In genomic region chr17:61349350-61349749, GRCh38 we compare ENCODE assay signal across 14 cellular contexts. TPM values are rescaled to one million over a fixed set of nuclear protein-coding genes. Genes with fewer than 3 reads are reported as not detected.
DNase-seq lines count a peak whose midpoint lies in the region; ATAC-seq and TF ChIP-seq lines count a peak whose summit lies in the region.
"Had no signal": no experiment of that assay in that cellular context is flagged by ENCODE, and none has a peak within 500 bp of the region (broad histone marks: within the 10 kb centered on the region; RNA-seq: fewer than 3 reads in every experiment).

No MANE protein-coding gene starts in this region.

- no peaks in the 10 kb centered on the region for H3F3A ChIP-seq in SK-N-SH (replicated peaks; ENCODE audit: insufficient read depth)

- H2AFZ ChIP-seq in SK-N-SH (ENCODE audit: low read depth) (no peak overlapping the region), Karpas-422 (ENCODE audit: low read length) (no peak overlapping the region)

- no peaks in the 10 kb centered on the region for H3K9me2 ChIP-seq in SK-N-SH
- no peaks in the 10 kb centered on the region for H3K9me2 ChIP-seq in Karpas-422 (replicated peaks; ENCODE audit: insufficient read depth, low read length)

- CTCF ChIA-PET in SK-N-SH (lab: Yijun Ruan, JAX) = interaction anchor here (0.6 to 1.2 kb wide), 5 partner anchors 9 to 31 kb away, joined by 3 to 5 read pairs (median 4); no protein-coding TSS in a partner anchor

- H3K4me3 ChIP-seq in SK-N-SH (ENCODE audit: low read depth in 2 of 2, low read length in 1 of 2) (no peak overlapping the region), Karpas-422 (ENCODE audit: low read length) (no peak overlapping the region), choroid plexus epithelial cell (ENCODE audit: low read depth, low read length) (no peak overlapping the region), retinal pigment epithelial cell (ENCODE audit: low read length) (no peak overlapping the region)

- H3K9ac ChIP-seq in SK-N-SH = no peak overlapping the region
- H3K9ac ChIP-seq in Karpas-422 (ENCODE audit: low read length) = no peak overlapping the region

- H3K27ac ChIP-seq in SK-N-SH (ENCODE audit: low read depth in 2 of 2, low read length in 1 of 2) = no peak overlapping the region
- H3K27ac ChIP-seq in Karpas-422 (ENCODE audit: low read length) = no peak overlapping the region

- TF ChIP-seq EP300 in SK-N-SH (IDR thresholded peaks at IDR 0.05; ENCODE audit: borderline replicate concordance in 1 of 2, low read depth in 1 of 2, low read length in 1 of 2) = no peak

- TF ChIP-seq CTCF in SK-N-SH (IDR thresholded peaks at IDR 0.05) = peak; percentile 61
- TF ChIP-seq CTCF in choroid plexus epithelial cell (conservative IDR thresholded peaks at IDR 0.05; ENCODE audit: low read depth, low read length) = peak; percentile 64
- TF ChIP-seq CTCF in retinal pigment epithelial cell (conservative IDR thresholded peaks at IDR 0.05; ENCODE audit: low read depth, low read length) = peak; percentile 50

- H3K4me2 ChIP-seq in SK-N-SH (no peak overlapping the region), Karpas-422 (ENCODE audit: low read depth, low read length, poor library complexity, severe bottlenecking) (no peak overlapping the region)

- H4K20me1 ChIP-seq in SK-N-SH (ENCODE audit: insufficient read depth) (no peaks in the 10 kb centered on the region), Karpas-422 (ENCODE audit: insufficient read depth, low read depth, low read length) (no peaks in the 10 kb centered on the region)

- H3K9me3 ChIP-seq in SK-N-SH = no peaks in the 10 kb centered on the region
- H3K9me3 ChIP-seq in Karpas-422 (ENCODE audit: low read length) = no peaks in the 10 kb centered on the region

- H3K36me3 ChIP-seq in SK-N-SH (replicated peaks in 1 of 2; ENCODE audit: control insufficient read depth in 1 of 2, insufficient read depth in 2 of 2, low read length in 1 of 2) = no peaks in the 10 kb centered on the region
- no peaks in the 10 kb centered on the region for H3K36me3 ChIP-seq in Karpas-422 (ENCODE audit: insufficient read depth, low read length)

- POLR2A ChIA-PET in SK-N-SH (lab: Yijun Ruan, JAX) = no interaction called here

- H3K4me1 ChIP-seq in SK-N-SH (ENCODE audit: control insufficient read depth in 1 of 2, insufficient read depth in 2 of 2, low read depth in 1 of 2, low read length in 1 of 2) (peaks cover 0 to 17% of the 10 kb centered on the region in 2 experiments; a peak in 1 of 4 replicates), Karpas-422 (ENCODE audit: low read length) (no peaks in the 10 kb centered on the region)

- H3K27me3 ChIP-seq in SK-N-SH (ENCODE audit: insufficient read depth) = no peaks in the 10 kb centered on the region
- no peaks in the 10 kb centered on the region for H3K27me3 ChIP-seq in Karpas-422 (ENCODE audit: low read length)

- peak; percentile 56 for TF ChIP-seq RAD21 in SK-N-SH (IDR thresholded peaks at IDR 0.05; ENCODE audit: low read length)

- H3K79me2 ChIP-seq in SK-N-SH (ENCODE audit: insufficient read depth) = no peaks in the 10 kb centered on the region
- no peaks in the 10 kb centered on the region for H3K79me2 ChIP-seq in Karpas-422 (ENCODE audit: low read length)

- no peak; the same call in 2 of the 3 replicates for ATAC-seq in SK-N-SH treated with all-trans-retinoic acid at 6 μM for 48 hours
- no peak for ATAC-seq in HG03280 (IDR thresholded peaks at IDR 0.05; ENCODE audit: unreplicated experiment)
- ATAC-seq in GM21737 (IDR thresholded peaks at IDR 0.05; ENCODE audit: unreplicated experiment) = no peak
- ATAC-seq: left cardiac atrium had no signal

- WGBS in SK-N-SH (ENCODE audit: low lambda C conversion rate) = 88% methylated on average over 3 of the region's 3 CpGs

- DNase-seq in SK-N-SH = no peak
- peak; percentile 46 for DNase-seq in Karpas-422
- peak; percentile 46 for DNase-seq in choroid plexus epithelial cell (ENCODE audit: low read depth)
- DNase-seq in retinal pigment epithelial cell (ENCODE audit: low read depth) = no peak
- no peak for DNase-seq in NCI-H187 treated with DMSO at 0.1 percent for 48 hours (lab: John Stamatoyannopoulos, UW)
- DNase-seq: cortex of kidney; GDM1; left cardiac atrium; NCI-H1694; NK-92 treated with Interleukin-12 subunit alpha and Interleukin-12 subunit beta, amount 100 ng/mL, for 24 hours; stimulated activated CD8-positive, alpha-beta memory T cell treated with anti-CD3 and anti-CD28 coated beads, Interleukin-4, amount 100 ng/mL, for 48 hours had no signal

TF ChIP-seq in SK-N-SH, 30 proteins besides CTCF, POLR2A, EP300 and RAD21:
- TF ChIP-seq POLR2AphosphoS5 (IDR thresholded peaks at IDR 0.05; ENCODE audit: low read depth, low read length) (no peak), SMC3 (IDR thresholded peaks at IDR 0.05; ENCODE audit: low read depth, low read length) (peak; percentile 30; the same call in 1 of the 2 replicates)
TF ChIP-seq in SK-N-SH: peak in this region for 1.

TF ChIP-seq in SK-N-SH treated with all-trans-retinoic acid at 6 μM for 48 hours, 23 proteins besides CTCF, POLR2A, EP300 and RAD21:
- TF ChIP-seq GLIS3 (CRISPR knock-in tag; IDR thresholded peaks at IDR 0.05) = no peak
- TF ChIP-seq ZNF565 (CRISPR knock-in tag; conservative IDR thresholded peaks at IDR 0.05; ENCODE audit: low read depth) = no peak
- no peak for TF ChIP-seq ESRRG (CRISPR knock-in tag; IDR thresholded peaks at IDR 0.05)
- no peak for TF ChIP-seq ARNTL (CRISPR knock-in tag; IDR thresholded peaks at IDR 0.05; ENCODE audit: borderline replicate concordance, low read depth)
- no peak for TF ChIP-seq OSR1 (CRISPR knock-in tag; IDR thresholded peaks at IDR 0.05)
- TF ChIP-seq, protein P1, sequence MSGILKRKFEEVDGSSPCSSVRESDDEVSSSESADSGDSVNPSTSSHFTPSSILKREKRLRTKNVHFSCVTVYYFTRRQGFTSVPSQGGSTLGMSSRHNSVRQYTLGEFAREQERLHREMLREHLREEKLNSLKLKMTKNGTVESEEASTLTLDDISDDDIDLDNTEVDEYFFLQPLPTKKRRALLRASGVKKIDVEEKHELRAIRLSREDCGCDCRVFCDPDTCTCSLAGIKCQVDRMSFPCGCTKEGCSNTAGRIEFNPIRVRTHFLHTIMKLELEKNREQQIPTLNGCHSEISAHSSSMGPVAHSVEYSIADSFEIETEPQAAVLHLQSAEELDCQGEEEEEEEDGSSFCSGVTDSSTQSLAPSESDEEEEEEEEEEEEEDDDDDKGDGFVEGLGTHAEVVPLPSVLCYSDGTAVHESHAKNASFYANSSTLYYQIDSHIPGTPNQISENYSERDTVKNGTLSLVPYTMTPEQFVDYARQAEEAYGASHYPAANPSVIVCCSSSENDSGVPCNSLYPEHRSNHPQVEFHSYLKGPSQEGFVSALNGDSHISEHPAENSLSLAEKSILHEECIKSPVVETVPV (CRISPR knock-in tag; IDR thresholded peaks at IDR 0.05) = no peak
- TF ChIP-seq SNAI2 (CRISPR knock-in tag; IDR thresholded peaks at IDR 0.05) = no peak
- TF ChIP-seq BACH2 (CRISPR knock-in tag; IDR thresholded peaks at IDR 0.05; ENCODE audit: borderline replicate concordance) = no peak
- TF ChIP-seq PATZ1 (CRISPR knock-in tag; IDR thresholded peaks at IDR 0.05; ENCODE audit: borderline replicate concordance) = no peak
- no peak for TF ChIP-seq ZFP3 (CRISPR knock-in tag; IDR thresholded peaks at IDR 0.05)
- no peak for TF ChIP-seq ZNF70 (CRISPR knock-in tag; IDR thresholded peaks at IDR 0.05)
- no peak for TF ChIP-seq ZC3H10 (CRISPR knock-in tag; IDR thresholded peaks at IDR 0.05)
- TF ChIP-seq CSDC2 (CRISPR knock-in tag; IDR thresholded peaks at IDR 0.05) = no peak

RNA-seq across cellular contexts. Expression of gene TBX2, which starts 50.3 kb away (rescaled TPM):
- polyA plus RNA-seq in SK-N-SH (2012; rRNA removed) = 37.8 and 57.8 TPM in 2 replicates
- 28.9 and 45.2 TPM in 2 replicates for polyA plus RNA-seq in SK-N-SH (2012; cell fraction: cytosol; rRNA removed)
- 179 and 233 TPM in 2 replicates for polyA plus RNA-seq in SK-N-SH (2012; cell fraction: nucleus; rRNA removed)
- total RNA-seq in Karpas-422 (2014; rRNA removed; shearing (Covaris generic); ENCODE audit: low replicate concordance) = 0.07 TPM in 1 of 2 replicates, not detected in the other

Comparison
In these comparisons a context has a peak if more than half of its experiments do, and no peak if none do; other contexts are left out.
1. DNase-seq: peak in Karpas-422 (single experiment) and choroid plexus epithelial cell (single experiment); none in SK-N-SH (single experiment), retinal pigment epithelial cell (single experiment) and NCI-H187 treated with DMSO at 0.1 percent for 48 hours (single experiment).
2. Peak in every context shown above with its lines, with median percentiles within 50 percentile points of each other: CTCF ChIP-seq.